In the genomic region with DNA sequence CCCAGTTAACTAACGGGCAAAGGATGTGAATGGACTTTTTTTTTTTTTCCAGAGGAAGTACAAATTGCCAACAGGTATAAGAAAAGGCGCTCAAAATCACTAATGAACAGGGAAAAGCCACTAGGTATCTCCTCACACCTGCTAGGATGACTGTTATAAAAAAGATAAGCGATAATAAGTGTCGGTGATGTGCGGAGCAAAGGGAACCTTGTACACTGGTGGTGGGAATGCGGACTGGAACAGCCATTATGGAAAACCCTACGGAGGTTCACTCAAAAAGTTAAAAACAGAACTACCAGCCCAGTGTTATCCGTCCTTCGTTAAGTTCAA, we compare ENCODE assay signal across 9 cellular contexts. TPM values are rescaled to one million over a fixed set of nuclear protein-coding genes. Genes with fewer than 3 reads are reported as not detected.
DNase-seq lines count a peak whose midpoint lies in the region; ATAC-seq, FAIRE-seq and TF ChIP-seq lines count a peak whose summit lies in the region.
"Had no signal": no experiment of that assay in that cellular context is flagged by ENCODE, and none has a peak within 500 bp of the region (broad histone marks: within the 10 kb centered on the region; RNA-seq: fewer than 3 reads in every experiment).

No MANE protein-coding gene starts in this region.

- no peak overlapping the region; the same call in 1 of the 2 replicates for H3K4me3 ChIP-seq in GM12878
- peak overlapping the region; percentile 87 to 94 (median 89) for H3K4me3 ChIP-seq in keratinocyte (ENCODE audit: control insufficient read depth in 2 of 3, extremely low read depth in 1 of 3, insufficient read depth in 2 of 3, low read depth in 1 of 3, low read length in 3 of 3)
- peak overlapping the region; percentile 62 to 68 for H3K4me3 ChIP-seq in small intestine (ENCODE audit: low read depth in 1 of 2, low read length in 2 of 2)

- 68% methylated on average over 8 of the region's 9 CpGs for WGBS in GM12878 (ENCODE audit: insufficient coverage, insufficient replicate concordance, low lambda C conversion rate, missing lambda C conversion rate)
- WGBS in small intestine, 3 donors, result 52 to 61% (median 58%) methylated on average over 9 of the region's 9 CpGs

- H3K36me3 ChIP-seq in KOPT-K1 (ENCODE audit: insufficient read depth, low read length) (no peaks in the 10 kb centered on the region), GM12878 (ENCODE audit: control insufficient read depth in 2 of 2, insufficient read depth in 2 of 2, low read length in 1 of 2) (no peaks in the 10 kb centered on the region), keratinocyte (ENCODE audit: control insufficient read depth in 2 of 2, extremely low read depth in 1 of 2, insufficient read depth in 2 of 2, low read length in 2 of 2) (no peaks in the 10 kb centered on the region), small intestine (ENCODE audit: control insufficient read depth in 2 of 2, insufficient read depth in 2 of 2, low read length in 2 of 2) (no peaks in the 10 kb centered on the region)

- no peak for DNase-seq in GM12878 (ENCODE audit: low read depth, low spot score)
- DNase-seq in keratinocyte (ENCODE audit: low read depth, low spot score), result no peak
- no peak for DNase-seq in small intestine

- TF ChIP-seq POLR2A in GM12878 (IDR thresholded peaks at IDR 0.05; ENCODE audit: low read depth, low read length), result no peak

- H3K27me3 ChIP-seq in GM12878 (replicated peaks in 1 of 2; ENCODE audit: control insufficient read depth in 2 of 2, insufficient read depth in 2 of 2, low read length in 1 of 2), result no peaks in the 10 kb centered on the region; a peak in 3 of 4 replicates
- H3K27me3 ChIP-seq in keratinocyte (ENCODE audit: control insufficient read depth, extremely low read depth, insufficient read depth, low read length), result no peaks in the 10 kb centered on the region
- H3K27me3 ChIP-seq in small intestine (ENCODE audit: control insufficient read depth in 2 of 2, insufficient read depth in 2 of 2, low read length in 2 of 2), result no peaks in the 10 kb centered on the region

- H3K27ac ChIP-seq in KOPT-K1 (ENCODE audit: low read depth, low read length, poor library complexity, severe bottlenecking) (peak overlapping the region; percentile 77), GM12878 (ENCODE audit: control insufficient read depth, insufficient read depth) (no peak overlapping the region), keratinocyte (ENCODE audit: control insufficient read depth, insufficient read depth, low read length) (peak overlapping the region; percentile 88), small intestine (ENCODE audit: low read depth in 1 of 2, low read length in 1 of 2) (peak overlapping the region; percentile 81 to 97)

- TF ChIP-seq RAD21 in GM12878 (IDR thresholded peaks at IDR 0.05; ENCODE audit: insufficient read depth, low read depth, low read length), result no peak

- TF ChIP-seq CTCF in GM12878 (IDR thresholded peaks at IDR 0.05 in 2 of 3, conservative IDR thresholded peaks at IDR 0.05 in 1 of 3; ENCODE audit: control insufficient read depth in 2 of 3, extremely low read depth in 1 of 3, insufficient read depth in 1 of 3, low read depth in 3 of 3, low read length in 3 of 3) (no peak), keratinocyte (optimal IDR thresholded peaks at IDR 0.05 in 1 of 3, IDR thresholded peaks at IDR 0.05 in 1 of 3, conservative IDR thresholded peaks at IDR 0.05 in 1 of 3; ENCODE audit: extremely low read depth in 1 of 3, insufficient read depth in 2 of 3, low read length in 3 of 3) (no peak)

- no peaks in the 10 kb centered on the region for H3K9me3 ChIP-seq in KOPT-K1 (ENCODE audit: insufficient read depth, low read length, poor library complexity, severe bottlenecking)
- H3K9me3 ChIP-seq in GM12878 (replicated peaks; ENCODE audit: control insufficient read depth, insufficient read depth, low read length), result no peaks in the 10 kb centered on the region
- no peaks in the 10 kb centered on the region for H3K9me3 ChIP-seq in keratinocyte (ENCODE audit: control insufficient read depth, low read depth, low read length)
- H3K9me3 ChIP-seq in small intestine (ENCODE audit: control insufficient read depth, low read depth), result no peaks in the 10 kb centered on the region

- CTCF ChIA-PET in GM12878 (lab: Yijun Ruan, JAX), result no interaction called here

- intact Hi-C loops in GM12878 (cut with micrococcal nuclease; ENCODE audit: unreplicated experiment), result no loop called here

- dilution Hi-C loops in keratinocyte (cut with MboI; ENCODE audit: extremely low pct_ligation_motif_present, low sequenced_read_pairs), result no loop called here

- no peaks in the 10 kb centered on the region for H3K79me2 ChIP-seq in GM12878 (ENCODE audit: control insufficient read depth, insufficient read depth, low read length)
- peaks cover 32% of the 10 kb centered on the region for H3K79me2 ChIP-seq in keratinocyte (ENCODE audit: control insufficient read depth, insufficient read depth, low read length)

- RAD21 ChIA-PET in GM12878 (lab: Charles Lee; ENCODE audit: unreplicated experiment), result no interaction called here

- H3K4me1 ChIP-seq in GM12878 (ENCODE audit: control insufficient read depth, insufficient read depth, low read length), result no peaks in the 10 kb centered on the region
- peaks cover 21% of the 10 kb centered on the region for H3K4me1 ChIP-seq in keratinocyte (ENCODE audit: control insufficient read depth, extremely low read depth, insufficient read depth, low read length)
- H3K4me1 ChIP-seq in small intestine (ENCODE audit: control insufficient read depth in 2 of 2, insufficient read depth in 1 of 2, low read depth in 1 of 2, low read length in 1 of 2), result peaks cover 0 to 5% of the 10 kb centered on the region in 2 donors

- H3K4me2 ChIP-seq in GM12878 (ENCODE audit: control insufficient read depth, insufficient read depth) (peak overlapping the region; percentile 60; the same call in 1 of the 2 replicates), keratinocyte (ENCODE audit: control insufficient read depth, extremely low read depth, insufficient read depth, low read depth, low read length) (peak overlapping the region; percentile 63)

- H4K20me1 ChIP-seq in GM12878 (ENCODE audit: control insufficient read depth, insufficient read depth) (no peaks in the 10 kb centered on the region), keratinocyte (ENCODE audit: control insufficient read depth, extremely low read depth, insufficient read depth, low read length) (no peaks in the 10 kb centered on the region)

- H2AFZ ChIP-seq in GM12878 (ENCODE audit: control insufficient read depth, low read depth, low read length), result peak overlapping the region; percentile 34; the same call in 1 of the 2 replicates
- H2AFZ ChIP-seq in keratinocyte (ENCODE audit: control insufficient read depth, low read length), result peak overlapping the region; percentile 73

- ATAC-seq in GM12878 (no peak), HG03139 (IDR thresholded peaks at IDR 0.05; ENCODE audit: unreplicated experiment) (no peak), HG03095 (IDR thresholded peaks at IDR 0.05; ENCODE audit: unreplicated experiment) (no peak), GM21526 (IDR thresholded peaks at IDR 0.05; ENCODE audit: low FRiP score, unreplicated experiment) (no peak), HG02981 (IDR thresholded peaks at IDR 0.05; ENCODE audit: unreplicated experiment) (no peak)

- TF ChIP-seq EP300 in GM12878 (IDR thresholded peaks at IDR 0.05; ENCODE audit: borderline replicate concordance in 1 of 2, control insufficient read depth in 1 of 2, low read depth in 2 of 2, low read length in 2 of 2), result no peak

- FAIRE-seq in GM12878 (lab: Jason Lieb, UNC) (no peak), keratinocyte (lab: Jason Lieb, UNC) (no peak), small intestine (lab: Jason Lieb, UNC) (no peak)

- H3K9ac ChIP-seq in GM12878 (ENCODE audit: control insufficient read depth, insufficient read depth, low read length), result no peak overlapping the region
- peak overlapping the region; percentile 93 for H3K9ac ChIP-seq in keratinocyte (ENCODE audit: control insufficient read depth, extremely low read depth, insufficient read depth, low read length)

- H3K9me1 ChIP-seq in keratinocyte (ENCODE audit: control insufficient read depth, extremely low read depth, insufficient read depth, low read length), result no peaks in the 10 kb centered on the region

- in situ Hi-C loops in GM12878 (cut with MboI), result no loop called here

- POLR2A ChIA-PET in GM12878 (lab: Charles Lee), result no interaction called here

- SMC1A ChIA-PET in GM12878 (lab: Charles Lee; ENCODE audit: uncharacterized antibody, unreplicated experiment), result no interaction called here

- no TSS peak for BruUV-seq in GM12878 (replicated peaks; lab: Mats Ljungman, UMichigan)

RNA-seq across cellular contexts. Expression of a gene that starts 0.8 kb away (rescaled TPM):
- not detected in 2 replicates for total RNA-seq in GM12878 (2013; cell fraction: nucleolus; rRNA removed)
- total RNA-seq in GM12878 (2014; rRNA removed) (not detected in 2 replicates), GM12878 (2014; rRNA removed; fragmentation: Illumina TruSeq; extraction: Trizol) (not detected in 2 replicates), GM12878 (2021) (not detected in 2 replicates)
- polyA plus RNA-seq in GM12878 (2011; ENCODE audit: low read depth), result 0.31 TPM
- polyA plus RNA-seq in GM12878 (2011; rRNA removed) (0.39 and 0.50 TPM in 2 replicates), GM12878 (2014; fragmentation: Illumina TruSeq; extraction: Trizol) (not detected in 2 replicates), GM12878 (2014; fragmentation: Nextera tagmentation; extraction: Ambion mirVana) (not detected), GM12878 (2014; rRNA removed) (not detected in 2 replicates), GM12878 (2016; fragmentation: Nextera tagmentation; extraction: Ambion mirVana) (not detected), keratinocyte (59.1 to 73.0 TPM (median 70.1 TPM) in 3 replicates), small intestine (10 to 100 TPM; 15.2 to 20.3 (median 16.3) TPM)
- polyA plus RNA-seq in GM12878 (2011; cell fraction: cytosol; rRNA removed), result 0.25 and 0.39 TPM in 2 replicates
- 0.10 and 0.18 TPM in 2 replicates for polyA plus RNA-seq in GM12878 (2011; cell fraction: nucleus; rRNA removed)
- polyA plus RNA-seq in GM12878 (2012), result 0.60 and 0.76 TPM in 2 replicates
- polyA minus RNA-seq in GM12878 (2011; rRNA and poly(A)+ RNA removed), result 0.15 TPM in 1 of 2 replicates, not detected in the other
- not detected in 2 replicates for polyA minus RNA-seq in GM12878 (2011; cell fraction: cytosol; rRNA and poly(A)+ RNA removed)
- polyA minus RNA-seq in GM12878 (2011; cell fraction: nucleus; rRNA and poly(A)+ RNA removed), result 0.24 TPM in 1 of 2 replicates, not detected in the other
- 22.2 TPM for polyA plus RNA-seq in keratinocyte (2011; ENCODE audit: low read depth)
- 75.7 and 110 TPM in 2 replicates for polyA plus RNA-seq in keratinocyte (2011; cell fraction: cytosol; rRNA removed)
- polyA plus RNA-seq in keratinocyte (2011; cell fraction: nucleus; rRNA removed), result 25.6 and 27.0 TPM in 2 replicates
- 61.2 and 77.9 TPM in 2 replicates for polyA plus RNA-seq in keratinocyte (2012; ENCODE audit: low replicate concordance)
- polyA minus RNA-seq in keratinocyte, result 15.8 to 26.6 TPM (median 25.4 TPM) in 3 replicates
- 33.6 TPM for polyA minus RNA-seq in keratinocyte (2011; cell fraction: cytosol; rRNA and poly(A)+ RNA removed)
- 8.1 and 9.2 TPM in 2 replicates for polyA minus RNA-seq in keratinocyte (2011; cell fraction: nucleus; rRNA and poly(A)+ RNA removed)

RNA-seq across cellular contexts. Expression of a gene that starts 55.9 kb away (rescaled TPM):
- total RNA-seq in GM12878 (2013; cell fraction: nucleolus; rRNA removed), result not detected in 2 replicates
- not detected in 2 replicates for total RNA-seq in GM12878 (2014; rRNA removed)
- total RNA-seq in GM12878 (2014; rRNA removed; fragmentation: Illumina TruSeq; extraction: Trizol), result not detected in 2 replicates
- not detected in 2 replicates for total RNA-seq in GM12878 (2021)
- polyA plus RNA-seq in GM12878 (2011; ENCODE audit: low read depth), result not detected
- not detected in 2 replicates for polyA plus RNA-seq in GM12878 (2011; rRNA removed)
- polyA plus RNA-seq in GM12878 (2011; cell fraction: cytosol; rRNA removed), result not detected in 2 replicates
- polyA plus RNA-seq in GM12878 (2011; cell fraction: nucleus; rRNA removed), result not detected in 2 replicates
- not detected in 2 replicates for polyA plus RNA-seq in GM12878 (2012)
- polyA plus RNA-seq in GM12878 (2014; fragmentation: Illumina TruSeq; extraction: Trizol), result not detected in 2 replicates
- polyA plus RNA-seq in GM12878 (2014; fragmentation: Nextera tagmentation; extraction: Ambion mirVana), result not detected
- not detected in 2 replicates for polyA plus RNA-seq in GM12878 (2014; rRNA removed)
- not detected for polyA plus RNA-seq in GM12878 (2016; fragmentation: Nextera tagmentation; extraction: Ambion mirVana)
- not detected in 2 replicates for polyA minus RNA-seq in GM12878 (2011; rRNA and poly(A)+ RNA removed)
- polyA minus RNA-seq in GM12878 (2011; cell fraction: cytosol; rRNA and poly(A)+ RNA removed), result not detected in 2 replicates
- polyA minus RNA-seq in GM12878 (2011; cell fraction: nucleus; rRNA and poly(A)+ RNA removed), result not detected in 2 replicates
- not detected in 3 replicates for polyA plus RNA-seq in keratinocyte
- not detected for polyA plus RNA-seq in keratinocyte (2011; ENCODE audit: low read depth)
- polyA plus RNA-seq in keratinocyte (2011; cell fraction: cytosol; rRNA removed), result not detected in 2 replicates
- not detected in 2 replicates for polyA plus RNA-seq in keratinocyte (2011; cell fraction: nucleus; rRNA removed)
- not detected in 2 replicates for polyA plus RNA-seq in keratinocyte (2012; ENCODE audit: low replicate concordance)
- polyA minus RNA-seq in keratinocyte, result not detected in 3 replicates
- not detected for polyA minus RNA-seq in keratinocyte (2011; cell fraction: cytosol; rRNA and poly(A)+ RNA removed)
- polyA minus RNA-seq in keratinocyte (2011; cell fraction: nucleus; rRNA and poly(A)+ RNA removed), result not detected in 2 replicates
- not detected for polyA plus RNA-seq in small intestine
- total RNA-seq: HT-29 had no signal

Comparison
In these comparisons a context has a peak if more than half of its experiments do, and no peak if none do; other contexts are left out.
1. RNA of a gene that starts 0.8 kb away (polyA plus RNA-seq): 22.2 to 110 TPM in keratinocyte and 15.2 to 20.3 TPM in small intestine; 0.10 to 0.76 TPM in GM12878; every median in the first group is over 4 times any median in the second.